21 cellular contexts compared by ENCODE assay signal in genomic region chr10:93281367-93281720, GRCh38.
A peak's percentile ranks its signal among the peaks of the same experiment; 100 is the strongest.
DNase-seq lines count a peak whose midpoint lies in the region; ATAC-seq and TF ChIP-seq lines count a peak whose summit lies in the region.
"Had no signal": no experiment of that assay in that cellular context is flagged by ENCODE, and none has a peak within 500 bp of the region (broad histone marks: within the 10 kb centered on the region; RNA-seq: fewer than 3 reads in every experiment).

No MANE protein-coding gene starts in this region.

- H3K9me3 ChIP-seq in H9 (ENCODE audit: control insufficient read depth, low read depth, low read length), result no peaks in the 10 kb centered on the region
- H3K9me3 ChIP-seq in WERI-Rb-1 (ENCODE audit: severe bottlenecking), result no peaks in the 10 kb centered on the region
- no peaks in the 10 kb centered on the region for H3K9me3 ChIP-seq in iPS DF 6.9 (ENCODE audit: control insufficient read depth, insufficient read depth, low read length)
- H3K9me3 ChIP-seq in BE2C, result no peaks in the 10 kb centered on the region
- H3K9me3 ChIP-seq: A549, MG63 had no signal

- no peak overlapping the region for H2AFZ ChIP-seq in H9 (ENCODE audit: low read length)

- H2BK12ac ChIP-seq in H9 (ENCODE audit: insufficient read length, low read depth, low read length), result no peak overlapping the region

- peaks cover 3 to 8% of the 10 kb centered on the region in 2 experiments; a peak in 4 of 5 replicates for H3K9me3 Mint-ChIP-seq in H9
- H3K9me3 Mint-ChIP-seq in neural crest cell, result no peaks in the 10 kb centered on the region

- ATAC-seq in GM21723 (IDR thresholded peaks at IDR 0.05; ENCODE audit: unreplicated experiment), result no peak
- ATAC-seq: A549, Right ventricle myocardium inferior had no signal

- H3K4me2 ChIP-seq in H9 (ENCODE audit: insufficient read depth, insufficient read length, low read length), result no peak overlapping the region
- H3K4me2 ChIP-seq: A549 had no signal

- no peak overlapping the region for H3T11ph ChIP-seq in H9 (ENCODE audit: low read length)

- H4K5ac ChIP-seq in H9 (ENCODE audit: insufficient read length, low read depth, low read length), result no peak overlapping the region

- no CpG with 5 or more reads among the region's 3 CpGs for WGBS in H9 (ENCODE audit: extremely low coverage, insufficient read length, low lambda C conversion rate)
- WGBS in iPS DF 6.9 (ENCODE audit: insufficient coverage, insufficient read length), result no CpG with 5 or more reads among the region's 3 CpGs

- H3K4me3 Mint-ChIP-seq in H9 (peak overlapping the region in 1 of 2 experiments; percentile 60; a peak in 2 of 5 replicates), neural crest cell (no peak overlapping the region)
- H3K4me3 Mint-ChIP-seq: B cell had no signal

- H3K4me1 Mint-ChIP-seq in H9, result peaks cover 32 to 36% of the 10 kb centered on the region in 2 experiments
- peaks cover 16% of the 10 kb centered on the region for H3K4me1 Mint-ChIP-seq in neural crest cell

- peak overlapping the region; percentile 97 to 100 (median 98) for H3K27ac Mint-ChIP-seq in H9
- peak overlapping the region; percentile 67 for H3K27ac Mint-ChIP-seq in neural crest cell (ENCODE audit: unreplicated experiment)
- H3K27ac Mint-ChIP-seq: B cell had no signal

- H2BK120ac ChIP-seq in H9 (ENCODE audit: low read depth, low read length, poor library complexity, severe bottlenecking), result no peak overlapping the region

- no peak overlapping the region for H3K56ac ChIP-seq in H9 (ENCODE audit: insufficient read length, low read depth, low read length)

- peaks cover 4 to 27% (median 13%) of the 10 kb centered on the region in 3 experiments; a peak in 6 of 7 replicates for H3K36me3 Mint-ChIP-seq in H9 (ENCODE audit: insufficient read depth in 1 of 3, low read depth in 3 of 3)
- no peaks in the 10 kb centered on the region for H3K36me3 Mint-ChIP-seq in neural crest cell (ENCODE audit: low read depth)

- no peak overlapping the region for H3K4ac ChIP-seq in H9 (ENCODE audit: low read depth, low read length)

- H3K14ac ChIP-seq in H9 (ENCODE audit: insufficient read depth, low read length), result no peak overlapping the region

- no peaks in the 10 kb centered on the region for H4K20me1 ChIP-seq in H9 (ENCODE audit: control insufficient read depth, insufficient read depth, insufficient read length)

- DNase-seq in H9 (no peak), WERI-Rb-1 (no peak), iPS DF 6.9 (ENCODE audit: low read depth, low spot score) (no peak), neural crest cell (ENCODE audit: low read depth, low spot score) (no peak), BE2C (no peak), foreskin melanocyte (no peak), NCI-H1694 treated with DMSO at 0.1 percent for 48 hours (lab: John Stamatoyannopoulos, UW) (no peak)
- DNase-seq: DMS53, GF-D8, Kasumi-1, MG63, NCI-H1048, NCI-H1417 treated with DMSO at 0.1 percent for 48 hours, NCI-H187 treated with DMSO at 0.1 percent for 48 hours, NCI-H2107, NCI-H510A treated with DMSO at 0.1 percent for 48 hours, NCI-H774 had no signal

- H3K79me2 ChIP-seq in H9 (ENCODE audit: insufficient read depth, low read length), result no peaks in the 10 kb centered on the region

- H3K4me1 ChIP-seq in H9 (ENCODE audit: insufficient read depth, low read length) (peaks cover 10% of the 10 kb centered on the region; the same call in 1 of the 2 replicates), iPS DF 6.9 (ENCODE audit: control insufficient read depth, insufficient read depth, low read length) (peaks cover 6% of the 10 kb centered on the region; the same call in 1 of the 2 replicates), BE2C (no peaks in the 10 kb centered on the region)
- H3K4me1 ChIP-seq: A549 had no signal

- H4K8ac ChIP-seq in H9 (replicated peaks; ENCODE audit: insufficient read length, low read depth, low read length), result no peak overlapping the region

- TF ChIP-seq CTCF in H9 (conservative IDR thresholded peaks at IDR 0.05), result no peak
- TF ChIP-seq CTCF in WERI-Rb-1 (IDR thresholded peaks at IDR 0.05; ENCODE audit: low read depth, low read length), result no peak
- no peak for TF ChIP-seq CTCF in neural crest cell (conservative IDR thresholded peaks at IDR 0.05)
- no peak for TF ChIP-seq CTCF in BE2C (IDR thresholded peaks at IDR 0.05; ENCODE audit: low read depth, low read length)

- H3K79me1 ChIP-seq in H9 (ENCODE audit: insufficient read depth, low read depth, low read length, poor library complexity, severe bottlenecking), result no peaks in the 10 kb centered on the region

- H2BK20ac ChIP-seq in H9 (ENCODE audit: low read depth, low read length, poor library complexity, severe bottlenecking), result no peak overlapping the region

- H2BK15ac ChIP-seq in H9 (ENCODE audit: low read depth, low read length), result no peak overlapping the region

- no peaks in the 10 kb centered on the region for H3K27me3 ChIP-seq in H9 (ENCODE audit: insufficient read depth, low read length)
- H3K27me3 ChIP-seq in WERI-Rb-1 (ENCODE audit: insufficient read depth, low read depth, severe bottlenecking), result no peaks in the 10 kb centered on the region
- H3K27me3 ChIP-seq in iPS DF 6.9 (ENCODE audit: control insufficient read depth, insufficient read depth, low read length), result no peaks in the 10 kb centered on the region
- H3K27me3 ChIP-seq in BE2C, result no peaks in the 10 kb centered on the region
- H3K27me3 ChIP-seq: MG63 had no signal

- no peaks in the 10 kb centered on the region for H3K23me2 ChIP-seq in H9 (ENCODE audit: insufficient read length, low read depth, low read length, poor library complexity, severe bottlenecking)

- H4K91ac ChIP-seq in H9 (ENCODE audit: insufficient read length, low read depth, low read length), result no peak overlapping the region

- H3K36me3 ChIP-seq in WERI-Rb-1 (no peaks in the 10 kb centered on the region), iPS DF 6.9 (ENCODE audit: control insufficient read depth, insufficient read depth, low read length) (no peaks in the 10 kb centered on the region), BE2C (no peaks in the 10 kb centered on the region)
- H3K36me3 ChIP-seq: MG63 had no signal

- H3K27ac ChIP-seq in H9 (ENCODE audit: insufficient read length, low read depth, low read length), result peak overlapping the region; percentile 99
- peak overlapping the region; percentile 53 for H3K27ac ChIP-seq in WERI-Rb-1
- peak overlapping the region; percentile 80 for H3K27ac ChIP-seq in iPS DF 6.9 (ENCODE audit: low read length)
- H3K27ac ChIP-seq: A549 had no signal

- H3K27me3 Mint-ChIP-seq in H9 (ENCODE audit: low read depth) (no peaks in the 10 kb centered on the region), neural crest cell (ENCODE audit: low read depth) (no peaks in the 10 kb centered on the region)
- H3K27me3 Mint-ChIP-seq: B cell had no signal

- H3K4me3 ChIP-seq in WERI-Rb-1 (ENCODE audit: low read depth, low read length), result no peak overlapping the region
- H3K4me3 ChIP-seq in iPS DF 6.9 (ENCODE audit: low read length), result no peak overlapping the region
- H3K4me3 ChIP-seq in BE2C (ENCODE audit: low read depth, low read length), result no peak overlapping the region
- H3K4me3 ChIP-seq: A549, MG63 had no signal

- no peak overlapping the region for H3K18ac ChIP-seq in H9 (ENCODE audit: insufficient read length, low read depth, low read length)

- H2BK5ac ChIP-seq in H9 (ENCODE audit: insufficient read length, low read length), result no peak overlapping the region

- H3K9ac ChIP-seq in H9 (ENCODE audit: extremely low read depth, insufficient read length, low read length), result no peak overlapping the region

- H3K23ac ChIP-seq in H9 (ENCODE audit: insufficient read length, low read depth, low read length), result no peak overlapping the region

- no peak overlapping the region for H2AK5ac ChIP-seq in H9 (ENCODE audit: insufficient read length, low read length)
